ENCODE assay signal across 1 cellular context in the genomic region with DNA sequence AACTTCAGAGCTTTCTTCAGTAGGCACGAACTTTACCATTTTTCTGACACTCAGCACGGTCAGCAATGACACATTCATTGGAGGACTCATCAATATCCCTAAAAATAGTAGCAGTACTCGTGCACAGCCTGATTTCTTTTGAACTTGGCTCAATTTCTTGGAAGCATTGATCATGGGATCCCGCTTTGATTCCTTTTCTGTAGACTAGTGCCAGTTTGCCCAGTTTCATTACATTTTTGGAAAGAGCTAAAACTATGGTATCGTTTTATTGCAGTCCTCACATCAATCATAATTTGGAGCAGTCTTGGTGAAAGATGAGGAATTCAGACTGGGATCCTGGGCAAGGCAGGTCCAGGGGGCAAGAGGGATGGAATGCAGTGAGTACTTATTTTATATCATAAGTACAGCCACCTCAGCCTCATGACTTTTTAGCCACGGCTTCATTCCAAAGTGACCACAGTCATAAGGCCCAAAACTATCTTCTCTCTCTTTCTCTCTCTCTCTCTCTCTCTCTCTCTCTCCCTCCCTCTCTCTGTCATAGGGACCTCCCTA.
A peak's percentile ranks its signal among the peaks of the same experiment; 100 is the strongest.
TF ChIP-seq lines count a peak whose summit lies in the region.

No MANE protein-coding gene starts in this region.

TF ChIP-seq in A549, 52 proteins besides CTCF, POLR2A, EP300 and RAD21 (continued from another document):
- TF ChIP-seq, protein P1, sequence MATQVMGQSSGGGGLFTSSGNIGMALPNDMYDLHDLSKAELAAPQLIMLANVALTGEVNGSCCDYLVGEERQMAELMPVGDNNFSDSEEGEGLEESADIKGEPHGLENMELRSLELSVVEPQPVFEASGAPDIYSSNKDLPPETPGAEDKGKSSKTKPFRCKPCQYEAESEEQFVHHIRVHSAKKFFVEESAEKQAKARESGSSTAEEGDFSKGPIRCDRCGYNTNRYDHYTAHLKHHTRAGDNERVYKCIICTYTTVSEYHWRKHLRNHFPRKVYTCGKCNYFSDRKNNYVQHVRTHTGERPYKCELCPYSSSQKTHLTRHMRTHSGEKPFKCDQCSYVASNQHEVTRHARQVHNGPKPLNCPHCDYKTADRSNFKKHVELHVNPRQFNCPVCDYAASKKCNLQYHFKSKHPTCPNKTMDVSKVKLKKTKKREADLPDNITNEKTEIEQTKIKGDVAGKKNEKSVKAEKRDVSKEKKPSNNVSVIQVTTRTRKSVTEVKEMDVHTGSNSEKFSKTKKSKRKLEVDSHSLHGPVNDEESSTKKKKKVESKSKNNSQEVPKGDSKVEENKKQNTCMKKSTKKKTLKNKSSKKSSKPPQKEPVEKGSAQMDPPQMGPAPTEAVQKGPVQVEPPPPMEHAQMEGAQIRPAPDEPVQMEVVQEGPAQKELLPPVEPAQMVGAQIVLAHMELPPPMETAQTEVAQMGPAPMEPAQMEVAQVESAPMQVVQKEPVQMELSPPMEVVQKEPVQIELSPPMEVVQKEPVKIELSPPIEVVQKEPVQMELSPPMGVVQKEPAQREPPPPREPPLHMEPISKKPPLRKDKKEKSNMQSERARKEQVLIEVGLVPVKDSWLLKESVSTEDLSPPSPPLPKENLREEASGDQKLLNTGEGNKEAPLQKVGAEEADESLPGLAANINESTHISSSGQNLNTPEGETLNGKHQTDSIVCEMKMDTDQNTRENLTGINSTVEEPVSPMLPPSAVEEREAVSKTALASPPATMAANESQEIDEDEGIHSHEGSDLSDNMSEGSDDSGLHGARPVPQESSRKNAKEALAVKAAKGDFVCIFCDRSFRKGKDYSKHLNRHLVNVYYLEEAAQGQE (IDR thresholded peaks at IDR 0.05) = no peak
- no peak for TF ChIP-seq NR3C1 (IDR thresholded peaks at IDR 0.05)
- 0 out of 2 replicates have a peak, but pooled peaks have one; percentile 35 for TF ChIP-seq HOXA7 (CRISPR knock-in tag; IDR thresholded peaks at IDR 0.05)
- TF ChIP-seq, protein P2, sequence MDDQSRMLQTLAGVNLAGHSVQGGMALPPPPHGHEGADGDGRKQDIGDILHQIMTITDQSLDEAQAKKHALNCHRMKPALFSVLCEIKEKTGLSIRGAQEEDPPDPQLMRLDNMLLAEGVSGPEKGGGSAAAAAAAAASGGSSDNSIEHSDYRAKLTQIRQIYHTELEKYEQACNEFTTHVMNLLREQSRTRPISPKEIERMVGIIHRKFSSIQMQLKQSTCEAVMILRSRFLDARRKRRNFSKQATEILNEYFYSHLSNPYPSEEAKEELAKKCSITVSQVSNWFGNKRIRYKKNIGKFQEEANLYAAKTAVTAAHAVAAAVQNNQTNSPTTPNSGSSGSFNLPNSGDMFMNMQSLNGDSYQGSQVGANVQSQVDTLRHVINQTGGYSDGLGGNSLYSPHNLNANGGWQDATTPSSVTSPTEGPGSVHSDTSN (IDR thresholded peaks at IDR 0.05) = no peak
- no peak for TF ChIP-seq NFE2L2 (conservative IDR thresholded peaks at IDR 0.05; ENCODE audit: low read length)
- TF ChIP-seq ZFP36 (IDR thresholded peaks at IDR 0.05; ENCODE audit: borderline replicate concordance, partially characterized antibody) = no peak
- peak; percentile 46; the same call in 1 of the 2 replicates for TF ChIP-seq HOXB5 (CRISPR knock-in tag; IDR thresholded peaks at IDR 0.05)
- TF ChIP-seq, protein P3, sequence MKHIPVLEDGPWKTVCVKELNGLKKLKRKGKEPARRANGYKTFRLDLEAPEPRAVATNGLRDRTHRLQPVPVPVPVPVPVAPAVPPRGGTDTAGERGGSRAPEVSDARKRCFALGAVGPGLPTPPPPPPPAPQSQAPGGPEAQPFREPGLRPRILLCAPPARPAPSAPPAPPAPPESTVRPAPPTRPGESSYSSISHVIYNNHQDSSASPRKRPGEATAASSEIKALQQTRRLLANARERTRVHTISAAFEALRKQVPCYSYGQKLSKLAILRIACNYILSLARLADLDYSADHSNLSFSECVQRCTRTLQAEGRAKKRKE (CRISPR knock-in tag; IDR thresholded peaks at IDR 0.05; ENCODE audit: low read depth) = peak; percentile 12; the same call in 1 of the 2 replicates
- TF ChIP-seq HDAC2 (IDR thresholded peaks at IDR 0.05) = no peak
